ENCODE assay signal across 18 cellular contexts in genomic region chr2:219081701-219082331, GRCh38. TPM values are rescaled to one million over a fixed set of nuclear protein-coding genes. Genes with fewer than 3 reads are reported as not detected.
A peak's percentile ranks its signal among the peaks of the same experiment; 100 is the strongest.
DNase-seq lines count a peak whose midpoint lies in the region; FAIRE-seq and TF ChIP-seq lines count a peak whose summit lies in the region.
"Had no signal": no experiment of that assay in that cellular context is flagged by ENCODE, and none has a peak within 500 bp of the region (broad histone marks: within the 10 kb centered on the region; RNA-seq: fewer than 3 reads in every experiment).

No MANE protein-coding gene starts in this region.

- H3K27me3 ChIP-seq in Karpas-422 (ENCODE audit: low read length), result no peaks in the 10 kb centered on the region
- no peaks in the 10 kb centered on the region for H3K27me3 ChIP-seq in neutrophil
- no peaks in the 10 kb centered on the region for H3K27me3 ChIP-seq in ovary
- H3K27me3 ChIP-seq: adrenal gland, cardiac muscle cell, esophagus muscularis mucosa had no signal

- H3K36me3 ChIP-seq in Karpas-422 (ENCODE audit: insufficient read depth, low read length) (no peaks in the 10 kb centered on the region), neutrophil (no peaks in the 10 kb centered on the region), ovary (no peaks in the 10 kb centered on the region)

- no peaks in the 10 kb centered on the region for H3K9me2 ChIP-seq in Karpas-422 (replicated peaks; ENCODE audit: insufficient read depth, low read length)

- no peak overlapping the region for H3K27ac ChIP-seq in Karpas-422 (ENCODE audit: low read length)
- H3K27ac ChIP-seq in neutrophil, result peak overlapping the region; percentile 63
- H3K27ac ChIP-seq in ovary, result no peak overlapping the region
- H3K27ac ChIP-seq: adrenal gland, cardiac muscle cell, esophagus muscularis mucosa had no signal

- no peaks in the 10 kb centered on the region for H3K9me3 ChIP-seq in Karpas-422 (ENCODE audit: low read length)
- H3K9me3 ChIP-seq in neutrophil, result no peaks in the 10 kb centered on the region
- H3K9me3 ChIP-seq in ovary, result no peaks in the 10 kb centered on the region
- H3K9me3 ChIP-seq: adrenal gland, esophagus muscularis mucosa had no signal

- peak; percentile 17 for FAIRE-seq in GM12892 (lab: Jason Lieb, UNC)
- FAIRE-seq: G401.6 had no signal

- peaks cover 28% of the 10 kb centered on the region for H3K4me1 ChIP-seq in Karpas-422 (ENCODE audit: low read length)
- H3K4me1 ChIP-seq in neutrophil (ENCODE audit: control insufficient read depth in 1 of 2, insufficient read depth in 1 of 2, low read depth in 1 of 2, low read length in 1 of 2), result peaks cover 66 to 73% of the 10 kb centered on the region in 2 experiments
- H3K4me1 ChIP-seq in ovary (ENCODE audit: insufficient read depth), result no peaks in the 10 kb centered on the region
- H3K4me1 ChIP-seq: adrenal gland had no signal

- H3K4me3 Mint-ChIP-seq in dendritic cell treated with granulocyte-macrophage colony-stimulating factor and Interleukin-4, amounts not matched to agents 40 ng/mL and 50 ng/mL, for 4 days, result no peak overlapping the region
- H3K4me3 Mint-ChIP-seq: memory B cell; T-helper 1 cell treated with Interleukin-12 subunit alpha and Interleukin-12 subunit beta and Interleukin-4 antibody, amounts not matched to agents 30 μg/mL and 1 μg/mL, for 36 hours had no signal

- intact Hi-C loops in dendritic cell treated with granulocyte-macrophage colony-stimulating factor and Interleukin-4, amounts not matched to agents 40 ng/mL and 50 ng/mL, for 4 days (cut with micrococcal nuclease), result no loop called here
- intact Hi-C loops in ovary (cut with DNase I), result no loop called here

- peaks cover 88% of the 10 kb centered on the region for H3K4me1 Mint-ChIP-seq in dendritic cell treated with granulocyte-macrophage colony-stimulating factor and Interleukin-4, amounts not matched to agents 40 ng/mL and 50 ng/mL, for 4 days (ENCODE audit: low read depth)

- TF ChIP-seq EP300 in ovary (IDR thresholded peaks at IDR 0.05), result no peak

- H3K79me2 ChIP-seq in Karpas-422 (ENCODE audit: low read length), result no peaks in the 10 kb centered on the region

- peak overlapping the region; percentile 9 for H3K4me2 ChIP-seq in Karpas-422 (ENCODE audit: low read depth, low read length, poor library complexity, severe bottlenecking)

- H3K9ac ChIP-seq in Karpas-422 (ENCODE audit: low read length), result no peak overlapping the region

- DNase-seq in GM12892 (ENCODE audit: insufficient read length) (no peak), Karpas-422 (peak; percentile 63), ovary (no peak), HuH-7.5 (ENCODE audit: low spot score) (no peak), dedifferentiated amniotic fluid mesenchymal stem cell (ENCODE audit: extremely low spot score) (no peak)
- DNase-seq: adrenal gland, Calu3, GOT3, NCI-H1417 treated with DMSO at 0.1 percent for 48 hours, NCI-H2227 treated with DMSO at 0.1 percent for 48 hours had no signal

- H2AFZ ChIP-seq in Karpas-422 (ENCODE audit: low read length), result no peak overlapping the region

- peaks cover 9% of the 10 kb centered on the region for H3K36me3 Mint-ChIP-seq in dendritic cell treated with granulocyte-macrophage colony-stimulating factor and Interleukin-4, amounts not matched to agents 40 ng/mL and 50 ng/mL, for 4 days (ENCODE audit: low read depth)

- no peaks in the 10 kb centered on the region for H3K9me3 Mint-ChIP-seq in dendritic cell treated with granulocyte-macrophage colony-stimulating factor and Interleukin-4, amounts not matched to agents 40 ng/mL and 50 ng/mL, for 4 days
- H3K9me3 Mint-ChIP-seq: activated T-helper 2 cell treated with anti-CD3 and anti-CD28 coated beads, Interferon-gamma antibody, Interleukin-2, Interleukin-4, amounts not matched to agents 10 μg/mL and 5 μg/mL and 100 μg/mL, durations not matched to agents 14 hours and 24 hours and 36 hours; memory B cell; T-helper 1 cell treated with Interleukin-12 subunit alpha and Interleukin-12 subunit beta and Interleukin-4 antibody, amounts not matched to agents 30 μg/mL and 1 μg/mL, for 36 hours had no signal

- no peak for TF ChIP-seq CTCF in neutrophil (IDR thresholded peaks at IDR 0.05)
- no peak for TF ChIP-seq CTCF in ovary (IDR thresholded peaks at IDR 0.05)

- H3K4me3 ChIP-seq in Karpas-422 (ENCODE audit: low read length) (no peak overlapping the region), neutrophil (ENCODE audit: low read depth in 1 of 2, low read length in 1 of 2) (no peak overlapping the region), ovary (no peak overlapping the region)
- H3K4me3 ChIP-seq: adrenal gland, cardiac muscle cell, esophagus muscularis mucosa had no signal

- H3K27ac Mint-ChIP-seq in dendritic cell treated with granulocyte-macrophage colony-stimulating factor and Interleukin-4, amounts not matched to agents 40 ng/mL and 50 ng/mL, for 4 days, result peak overlapping the region; percentile 60
- H3K27ac Mint-ChIP-seq: activated T-helper 2 cell treated with anti-CD3 and anti-CD28 coated beads, Interferon-gamma antibody, Interleukin-2, Interleukin-4, amounts not matched to agents 10 μg/mL and 5 μg/mL and 100 μg/mL, durations not matched to agents 14 hours and 24 hours and 36 hours; memory B cell; T-helper 1 cell treated with Interleukin-12 subunit alpha and Interleukin-12 subunit beta and Interleukin-4 antibody, amounts not matched to agents 30 μg/mL and 1 μg/mL, for 36 hours had no signal

- no peaks in the 10 kb centered on the region for H3K27me3 Mint-ChIP-seq in dendritic cell treated with granulocyte-macrophage colony-stimulating factor and Interleukin-4, amounts not matched to agents 40 ng/mL and 50 ng/mL, for 4 days
- H3K27me3 Mint-ChIP-seq: memory B cell had no signal

- peaks cover 9% of the 10 kb centered on the region; the same call in 1 of the 2 replicates for H4K20me1 ChIP-seq in Karpas-422 (ENCODE audit: insufficient read depth, low read depth, low read length)

- no peak for TF ChIP-seq POLR2A in GM12892 (IDR thresholded peaks at IDR 0.05; ENCODE audit: low read depth, low read length)
- no peak for TF ChIP-seq POLR2A in ovary (IDR thresholded peaks at IDR 0.05)

RNA-seq across cellular contexts. Expression of gene IHH, which starts 21.1 kb away (rescaled TPM):
- polyA plus RNA-seq in GM12892 (2012; ENCODE audit: missing spikeins), result not detected
- total RNA-seq in Karpas-422 (2014; rRNA removed; shearing (Covaris generic); ENCODE audit: low replicate concordance), result not detected in 2 replicates
- total RNA-seq in ovary, result under 1 TPM in 3 of 7 donors, not detected in 4; 0.15 to 0.80 (median 0.36) TPM
- 1 to 10 TPM in 1 of 2 donors, under 1 TPM in 1; 0.12 to 1.6 TPM for polyA plus RNA-seq in ovary
- total RNA-seq: activated T-helper 2 cell treated with anti-CD3 and anti-CD28 coated beads, Interferon-gamma antibody, Interleukin-2, Interleukin-4, amounts not matched to agents 10 μg/mL and 5 μg/mL and 100 μg/mL, durations not matched to agents 14 hours and 24 hours and 36 hours; cardiac muscle cell; esophagus muscularis mucosa had no signal
- polyA plus RNA-seq: cardiac muscle cell had no signal

RNA-seq across cellular contexts. Expression of gene CFAP65, which starts 40.5 kb away (rescaled TPM):
- polyA plus RNA-seq in GM12892 (2012; ENCODE audit: missing spikeins), result not detected
- total RNA-seq in Karpas-422 (2014; rRNA removed; shearing (Covaris generic); ENCODE audit: low replicate concordance), result 0.11 TPM in 1 of 2 replicates, not detected in the other
- total RNA-seq in ovary, result 10 to 100 TPM in 1 of 7 donors, 1 to 10 TPM in 1, under 1 TPM in 3, not detected in 2; 0.82 to 19.6 (median 0.95) TPM
- polyA plus RNA-seq in ovary, result under 1 TPM in 1 of 2 donors, not detected in 1; 0.04 TPM
- total RNA-seq: activated T-helper 2 cell treated with anti-CD3 and anti-CD28 coated beads, Interferon-gamma antibody, Interleukin-2, Interleukin-4, amounts not matched to agents 10 μg/mL and 5 μg/mL and 100 μg/mL, durations not matched to agents 14 hours and 24 hours and 36 hours; esophagus muscularis mucosa had no signal
